8 cellular contexts compared by ENCODE assay signal in the genomic region with DNA sequence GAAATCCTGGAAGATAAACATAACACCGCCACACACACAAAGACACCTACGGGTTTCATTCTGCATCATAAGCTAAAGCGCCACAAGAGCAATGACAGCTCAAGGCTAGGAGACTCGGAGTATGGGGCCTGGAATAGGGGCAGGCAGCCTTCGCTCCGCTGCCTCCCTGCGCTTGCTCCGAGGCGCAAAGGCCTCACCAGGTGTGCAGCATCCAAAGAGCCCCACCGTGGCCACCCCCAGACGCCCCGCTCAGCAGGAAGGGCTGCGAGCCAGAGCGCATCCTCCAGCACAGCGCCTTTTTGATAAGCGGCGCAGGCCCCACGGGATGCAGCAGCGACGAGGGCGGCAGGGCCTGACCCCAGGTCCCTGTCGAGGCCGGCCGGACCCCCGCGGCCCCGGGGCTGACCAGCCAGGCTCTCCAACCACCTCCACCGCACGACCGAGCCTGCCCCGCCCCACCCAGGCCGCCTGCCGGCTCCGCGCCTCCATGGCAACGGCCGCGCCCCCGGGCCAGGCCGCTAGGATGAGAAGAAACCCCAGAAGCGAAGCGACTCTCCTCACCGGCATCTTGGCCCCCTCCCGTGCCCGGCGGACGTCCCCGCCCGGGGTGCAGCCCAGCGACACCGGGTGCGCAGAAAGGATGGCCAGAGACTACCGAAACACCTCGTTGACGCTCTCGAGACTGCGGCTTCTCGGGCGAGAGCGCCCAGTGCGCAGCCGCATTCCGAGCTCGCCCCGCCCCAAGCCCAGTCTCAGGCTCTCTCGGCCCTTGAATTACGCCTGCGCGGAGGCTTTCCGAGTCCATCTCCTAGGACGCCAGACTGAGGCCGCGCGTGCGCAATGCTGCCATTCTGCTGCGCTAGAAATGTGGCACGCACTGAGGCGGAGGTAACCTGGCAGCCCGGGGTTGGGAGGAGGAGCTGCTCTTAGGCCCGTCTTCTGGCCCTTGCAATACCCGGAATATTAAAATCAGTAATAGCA. TPM values are rescaled to one million over a fixed set of nuclear protein-coding genes. Genes with fewer than 3 reads are reported as not detected.
DNase-seq lines count a peak whose midpoint lies in the region; ATAC-seq and TF ChIP-seq lines count a peak whose summit lies in the region.

Gene KIF3A (minus strand): TSS at position 694 of the 981 bp plus-strand sequence. CDS start 127 bp downstream, at position 567.

- H3K9ac ChIP-seq in PC-3 (ENCODE audit: low read length) (peak within 1 kb of the TSS; percentile 72), mucosa of rectum (ENCODE audit: low read depth in 1 of 2, low read length in 2 of 2) (peak within 1 kb of the TSS; percentile 64 to 72)

- intact Hi-C loops in PC-3 (cut with micrococcal nuclease): no loop called here

- CTCF ChIA-PET in PC-3 (lab: Charles Lee): interaction anchor here (0.6 kb wide), 1 partner anchor 17 kb away, joined by 3 read pairs; no protein-coding TSS in a partner anchor

- no peak for TF ChIP-seq CTCF in PC-3 (conservative IDR thresholded peaks at IDR 0.05; ENCODE audit: low read depth, low read length)

- no peaks in the 10 kb centered on the region for H3K36me3 ChIP-seq in PC-3 (ENCODE audit: low read depth, low read length)
- no peaks in the 10 kb centered on the region for H3K36me3 ChIP-seq in mucosa of rectum (ENCODE audit: control insufficient read depth in 2 of 2, insufficient read depth in 2 of 2, low read length in 2 of 2)

- H3K4me3 ChIP-seq in PC-3 (ENCODE audit: low read length) (peak within 1 kb of the TSS; percentile 87), mucosa of rectum (ENCODE audit: low read length in 2 of 2) (peak within 1 kb of the TSS; percentile 85 to 93)

- H3K4me1 ChIP-seq in PC-3 (ENCODE audit: insufficient read depth, low read length) (peaks cover 15% of the 10 kb centered on the region), mucosa of rectum (ENCODE audit: control insufficient read depth in 2 of 2, insufficient read depth in 2 of 2, low read length in 2 of 2) (peaks cover 9 to 10% of the 10 kb centered on the region in 2 donors)

- BruUV-seq in PC-3 (replicated peaks; lab: Mats Ljungman, UMichigan): no TSS peak

- peak within 1 kb of the TSS; percentile 93 for H2AFZ ChIP-seq in PC-3 (ENCODE audit: low read length)

- no peaks in the 10 kb centered on the region for H3K27me3 ChIP-seq in PC-3 (ENCODE audit: low read length)
- no peaks in the 10 kb centered on the region for H3K27me3 ChIP-seq in mucosa of rectum (ENCODE audit: control insufficient read depth in 2 of 2, insufficient read depth in 2 of 2, low read length in 2 of 2)

- peak; percentile 92 for ATAC-seq in GM21576 (IDR thresholded peaks at IDR 0.05; ENCODE audit: unreplicated experiment)
- peak; percentile 97 for ATAC-seq in PC-3

- no peak for TF ChIP-seq RAD21 in Ishikawa (IDR thresholded peaks at IDR 0.05; ENCODE audit: low read depth)

- DNase-seq in DMS153 treated with DMSO at 0.1 percent for 48 hours (lab: John Stamatoyannopoulos, UW; ENCODE audit: unreplicated experiment) (peak; percentile 74), PC-3 (peak; percentile 95), activated T-cell treated with anti-CD3 and anti-CD28 coated beads for 48 hours (ENCODE audit: low read depth) (peak; percentile 98), erythroblast (lab: John Stamatoyannopoulos, UW) (peak; percentile 95 to 96)
- peak; percentile 99 for DNase-seq in stimulated activated CD8-positive, alpha-beta memory T cell treated with anti-CD3 and anti-CD28 coated beads, Interleukin-4, amount 100 ng/mL, for 48 hours

- peak within 1 kb of the TSS; percentile 97 for H3K4me2 ChIP-seq in PC-3 (ENCODE audit: low read length)

- H3K9me3 ChIP-seq in PC-3 (ENCODE audit: low read length) (no peaks in the 10 kb centered on the region), mucosa of rectum (ENCODE audit: control insufficient read depth in 2 of 2, low read length in 2 of 2) (no peaks in the 10 kb centered on the region)

- H3F3A ChIP-seq in PC-3 (ENCODE audit: low read length, unreplicated experiment): no peaks in the 10 kb centered on the region

- TF ChIP-seq POLR2A in erythroblast (IDR thresholded peaks at IDR 0.05; ENCODE audit: low read length): no peak

- POLR2A ChIA-PET in PC-3 (lab: Charles Lee; ENCODE audit: unreplicated experiment): no interaction called here

- H3K27ac ChIP-seq in PC-3 (ENCODE audit: low read length) (no peak within 1 kb of the TSS), mucosa of rectum (ENCODE audit: low read depth in 2 of 2, low read length in 2 of 2) (peak within 1 kb of the TSS; percentile 63 to 73)

- TF ChIP-seq EP300 in Ishikawa (IDR thresholded peaks at IDR 0.05; ENCODE audit: borderline replicate concordance): no peak

- H3K9me2 ChIP-seq in PC-3 (replicated peaks; ENCODE audit: low read length): no peaks in the 10 kb centered on the region

- H3K79me2 ChIP-seq in PC-3 (ENCODE audit: low read length): peaks cover 21% of the 10 kb centered on the region

- H4K20me1 ChIP-seq in PC-3 (ENCODE audit: low read length): no peaks in the 10 kb centered on the region

TF ChIP-seq in Ishikawa, 13 proteins besides CTCF, POLR2A, EP300 and RAD21:
- 0 out of 2 replicates have a peak, but pooled peaks have one; percentile 9 for TF ChIP-seq EGR1 (IDR thresholded peaks at IDR 0.05)
- TF ChIP-seq, protein P1, sequence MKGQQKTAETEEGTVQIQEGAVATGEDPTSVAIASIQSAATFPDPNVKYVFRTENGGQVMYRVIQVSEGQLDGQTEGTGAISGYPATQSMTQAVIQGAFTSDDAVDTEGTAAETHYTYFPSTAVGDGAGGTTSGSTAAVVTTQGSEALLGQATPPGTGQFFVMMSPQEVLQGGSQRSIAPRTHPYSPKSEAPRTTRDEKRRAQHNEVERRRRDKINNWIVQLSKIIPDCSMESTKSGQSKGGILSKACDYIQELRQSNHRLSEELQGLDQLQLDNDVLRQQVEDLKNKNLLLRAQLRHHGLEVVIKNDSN (IDR thresholded peaks at IDR 0.05): no peak
- peak; percentile 65 for TF ChIP-seq TAF1 (IDR thresholded peaks at IDR 0.05; ENCODE audit: low read depth)
- no peak for TF ChIP-seq FOXM1 (IDR thresholded peaks at IDR 0.05; ENCODE audit: borderline replicate concordance, low read depth)
- TF ChIP-seq YY1 (IDR thresholded peaks at IDR 0.05; ENCODE audit: low read depth): no peak; the same call in 1 of the 2 replicates
- TF ChIP-seq, protein P2, sequence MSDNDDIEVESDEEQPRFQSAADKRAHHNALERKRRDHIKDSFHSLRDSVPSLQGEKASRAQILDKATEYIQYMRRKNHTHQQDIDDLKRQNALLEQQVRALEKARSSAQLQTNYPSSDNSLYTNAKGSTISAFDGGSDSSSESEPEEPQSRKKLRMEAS (IDR thresholded peaks at IDR 0.05): peak; percentile 39
- peak; percentile 80 for TF ChIP-seq ZBTB7A (IDR thresholded peaks at IDR 0.05; ENCODE audit: low read depth)
- TF ChIP-seq TEAD4 (IDR thresholded peaks at IDR 0.05): no peak; the same call in 1 of the 2 replicates
- TF ChIP-seq CEBPB (IDR thresholded peaks at IDR 0.05): no peak
- no peak for TF ChIP-seq CREB1 (IDR thresholded peaks at IDR 0.05; ENCODE audit: low read depth)
- TF ChIP-seq NFIC (IDR thresholded peaks at IDR 0.05): no peak
- no peak for TF ChIP-seq TCF12 (IDR thresholded peaks at IDR 0.05; ENCODE audit: low read depth)
- TF ChIP-seq REST (IDR thresholded peaks at IDR 0.05; ENCODE audit: low read depth): no peak

RNA-seq across cellular contexts. Expression of gene KIF3A, which starts in this region (rescaled TPM):
- 5.7 and 9.5 TPM in 2 replicates for total RNA-seq in PC-3 (2014; rRNA removed)
